In the genomic region with DNA sequence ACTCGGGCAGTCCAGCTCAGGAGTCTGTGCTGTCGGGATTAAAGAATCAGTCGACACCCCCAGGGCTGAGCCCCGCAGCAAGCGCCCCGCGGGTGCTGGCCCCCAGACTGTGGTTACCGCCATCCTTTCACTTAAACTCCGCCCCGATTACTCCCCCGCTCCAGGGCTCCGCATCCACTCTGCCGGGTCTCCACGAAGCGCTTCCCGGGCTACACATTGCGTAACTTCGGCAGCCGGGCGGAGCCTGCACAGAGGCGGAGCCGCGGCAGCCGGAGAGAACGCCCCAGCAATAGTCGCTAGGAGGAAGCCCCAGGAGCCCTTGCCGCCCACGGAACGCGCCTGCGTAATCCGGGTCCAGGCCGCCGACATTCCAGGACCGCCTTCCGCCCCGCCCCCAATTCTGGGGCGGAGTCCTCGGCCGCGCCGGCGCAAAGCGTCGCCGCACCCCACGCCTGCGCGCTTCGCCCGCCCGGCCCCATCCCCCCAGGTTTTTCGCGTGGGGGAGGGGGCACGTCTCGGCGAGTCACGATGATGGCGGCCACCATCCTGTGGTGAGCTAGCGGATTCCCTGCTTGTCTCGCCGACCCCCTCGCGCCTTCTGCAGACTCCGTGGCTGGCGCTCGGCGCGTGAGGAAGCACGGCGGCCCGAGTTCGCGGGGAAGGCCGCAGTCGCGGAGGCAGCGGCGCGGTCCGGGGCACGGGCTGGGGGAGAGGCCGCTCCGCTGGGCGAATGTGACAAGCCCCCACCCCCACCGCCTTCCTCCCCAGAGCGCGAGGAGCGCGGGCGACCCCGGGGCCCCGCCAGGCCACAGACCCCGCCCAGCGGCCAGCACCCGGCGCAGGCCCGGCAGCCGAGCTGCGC, we compare ENCODE assay signal across 8 cellular contexts. TPM values are rescaled to one million over a fixed set of nuclear protein-coding genes. Genes with fewer than 3 reads are reported as not detected.
DNase-seq lines count a peak whose midpoint lies in the region; ATAC-seq and TF ChIP-seq lines count a peak whose summit lies in the region.

A gene (plus strand): TSS at position 521 of the 862 bp plus-strand sequence. CDS start 351 bp downstream, outside the sequence.

- H3K4me1 ChIP-seq in right atrium auricular region (peaks cover 0 to 31% of the 10 kb centered on the region in 2 donors), uterus (peaks cover 0 to 3% of the 10 kb centered on the region in 2 donors)

- H3K9me3 ChIP-seq in right atrium auricular region = no peaks in the 10 kb centered on the region
- no peaks in the 10 kb centered on the region for H3K9me3 ChIP-seq in uterus

- H3K27ac ChIP-seq in right atrium auricular region (peak within 1 kb of the TSS; percentile 99 to 100), uterus (peak within 1 kb of the TSS; percentile 98 to 99)

- TF ChIP-seq POLR2A in uterus (IDR thresholded peaks at IDR 0.05) = peak; percentile 81 to 96

- ATAC-seq in GM18499 (IDR thresholded peaks at IDR 0.05; ENCODE audit: insufficient read depth, unreplicated experiment) (peak; percentile 69), HG02943 (IDR thresholded peaks at IDR 0.05; ENCODE audit: low read depth, unreplicated experiment) (peak; percentile 76)

- peak; percentile 40 for DNase-seq in NCI-H187 treated with DMSO at 0.1 percent for 48 hours (lab: John Stamatoyannopoulos, UW)
- DNase-seq in anterior cingulate cortex (lab: John Stamatoyannopoulos, UW) = peak; percentile 87 to 99 (median 97)
- peak; percentile 98 for DNase-seq in right atrium auricular region (ENCODE audit: low spot score)
- peak; percentile 92 for DNase-seq in pulmonary artery endothelial cell (ENCODE audit: low read depth, low spot score)
- peak; percentile 98 to 99 for DNase-seq in uterus

- H3K4me3 ChIP-seq in right atrium auricular region (peak within 1 kb of the TSS; percentile 98), uterus (peak within 1 kb of the TSS; percentile 63 to 98)

- TF ChIP-seq CTCF in right atrium auricular region (IDR thresholded peaks at IDR 0.05) (no peak), uterus (IDR thresholded peaks at IDR 0.05) (peak in 1 of 4 experiments; percentile 13)

- H3K36me3 ChIP-seq in right atrium auricular region = no peaks in the 10 kb centered on the region
- no peaks in the 10 kb centered on the region for H3K36me3 ChIP-seq in uterus

- intact Hi-C loops in T-helper 2 cell treated with Interferon-gamma antibody and Interleukin-4, amounts not matched to agents 100 ng/mL and 5 ng/mL, for 36 hours (cut with micrococcal nuclease) = loop anchor here (1.0 to 2.0 kb wide), 2 partner anchors 206 to 1424 kb away; a partner anchor contains a TSS
- intact Hi-C loops in uterus (cut with DNase I; ENCODE audit: low total_unique reads) = no loop called here

- H3K27me3 ChIP-seq in right atrium auricular region (no peaks in the 10 kb centered on the region), uterus (no peaks in the 10 kb centered on the region)

RNA-seq across cellular contexts. Expression of the gene that starts here (rescaled TPM):
- 99.9 and 101 TPM in 2 replicates for total RNA-seq in T-helper 2 cell treated with Interferon-gamma antibody and Interleukin-4, amounts not matched to agents 100 ng/mL and 5 ng/mL, for 36 hours
- total RNA-seq in right atrium auricular region (10 to 100 TPM; 58.3 to 85.6 TPM), pulmonary artery endothelial cell (88.8 and 105 TPM in 2 replicates), uterus (10 to 100 TPM; 39.5 to 92.9 (median 63.8) TPM)

Comparison
In these comparisons a context has a peak if more than half of its experiments do, and no peak if none do; other contexts are left out.
1. Peak in every context shown above with its lines: DNase-seq, ATAC-seq, H3K4me3 ChIP-seq and H3K27ac ChIP-seq.
2. DNase-seq: peak in every context shown above with its lines; median percentile 98 in uterus; 98 in right atrium auricular region; 97 in anterior cingulate cortex; 92 in pulmonary artery endothelial cell; 40 in NCI-H187 treated with DMSO at 0.1 percent for 48 hours.